ENCODE assay signal across 8 cellular contexts in genomic region chr5:159965031-159965837, GRCh38. TPM values are rescaled to one million over a fixed set of nuclear protein-coding genes. Genes with fewer than 3 reads are reported as not detected.
DNase-seq lines count a peak whose midpoint lies in the region; ATAC-seq and TF ChIP-seq lines count a peak whose summit lies in the region.

No MANE protein-coding gene starts in this region.

- H3K9me3 Mint-ChIP-seq in type B pancreatic cell: no peaks in the 10 kb centered on the region

- peaks cover 5% of the 10 kb centered on the region for H3F3A ChIP-seq in GM23248 (ENCODE audit: insufficient read depth)

- peak; percentile 90 for DNase-seq in AG20443 (ENCODE audit: low spot score)
- peak; percentile 80 for DNase-seq in GM23248
- peak; percentile 55 for DNase-seq in RKO (ENCODE audit: low spot score)
- peak; percentile 62 for DNase-seq in dedifferentiated amniotic fluid mesenchymal stem cell (ENCODE audit: extremely low spot score)
- peak; percentile 47 for DNase-seq in lung (ENCODE audit: low spot score)
- no peak for DNase-seq in type B pancreatic cell (ENCODE audit: extremely low spot score, unreplicated experiment)
- DNase-seq in DMS153 treated with DMSO at 0.1 percent for 48 hours (lab: John Stamatoyannopoulos, UW; ENCODE audit: unreplicated experiment): no peak

- H3K4me3 ChIP-seq in GM23248: no peak overlapping the region
- no peak overlapping the region for H3K4me3 ChIP-seq in lung

- no peaks in the 10 kb centered on the region for H3K9me2 ChIP-seq in GM23248 (ENCODE audit: insufficient read depth)

- ATAC-seq in lung (ENCODE audit: insufficient read depth, low FRiP score): no peak
- ATAC-seq in HG03565 (IDR thresholded peaks at IDR 0.05; ENCODE audit: unreplicated experiment): no peak

- no peak overlapping the region for H3K4me2 ChIP-seq in GM23248 (ENCODE audit: unreplicated experiment)

- H3K4me1 ChIP-seq in GM23248 (ENCODE audit: insufficient read depth) (peaks cover 8% of the 10 kb centered on the region), lung (ENCODE audit: control insufficient read depth in 2 of 2, insufficient read depth in 2 of 2, low read length in 2 of 2) (no peaks in the 10 kb centered on the region)

- H3K36me3 Mint-ChIP-seq in type B pancreatic cell: no peaks in the 10 kb centered on the region

- no peak overlapping the region for H3K27ac ChIP-seq in GM23248
- no peak overlapping the region for H3K27ac ChIP-seq in lung (ENCODE audit: low read depth in 1 of 2, low read length in 1 of 2)

- H3K9me3 ChIP-seq in GM23248 (ENCODE audit: low read depth) (no peaks in the 10 kb centered on the region), lung (ENCODE audit: control insufficient read depth in 2 of 2, insufficient read depth in 1 of 2, low read length in 1 of 2) (no peaks in the 10 kb centered on the region)

- in situ Hi-C loops in GM23248 (cut with MboI): loop anchor here (10.0 kb wide), 1 partner anchor 520 kb away; no protein-coding TSS in a partner anchor

- H3K36me3 ChIP-seq in GM23248 (ENCODE audit: low read depth) (no peaks in the 10 kb centered on the region), lung (ENCODE audit: control insufficient read depth in 2 of 2, insufficient read depth in 2 of 2, low read length in 2 of 2) (no peaks in the 10 kb centered on the region)

- WGBS in GM23248 (ENCODE audit: low coverage in 1 of 2, low lambda C conversion rate in 2 of 2, missing lambda C conversion rate in 2 of 2), 2 experiments: 50 to 51% methylated on average over 12 of the region's 12 CpGs
- WGBS in lung, 2 donors: 35 to 37% methylated on average over 12 of the region's 12 CpGs

- peaks cover 44% of the 10 kb centered on the region for H3K27me3 Mint-ChIP-seq in type B pancreatic cell

- no peaks in the 10 kb centered on the region for H4K20me1 ChIP-seq in GM23248 (ENCODE audit: insufficient read depth)

- H3K4me1 Mint-ChIP-seq in type B pancreatic cell (ENCODE audit: unreplicated experiment): no peaks in the 10 kb centered on the region

- H3K27ac Mint-ChIP-seq in type B pancreatic cell: no peak overlapping the region

- no peak overlapping the region for H3K9ac ChIP-seq in GM23248

- no peak overlapping the region for H3K4me3 Mint-ChIP-seq in type B pancreatic cell

- H3K79me2 ChIP-seq in GM23248 (ENCODE audit: insufficient read depth): no peaks in the 10 kb centered on the region

- H2AFZ ChIP-seq in GM23248: no peak overlapping the region

- H3K27me3 ChIP-seq in GM23248 (replicated peaks; ENCODE audit: insufficient read depth) (no peaks in the 10 kb centered on the region), lung (ENCODE audit: control insufficient read depth, insufficient read depth) (no peaks in the 10 kb centered on the region)

- TF ChIP-seq CTCF in lung (IDR thresholded peaks at IDR 0.05; ENCODE audit: control extremely low read depth, extremely low read depth) (peak; percentile 17), type B pancreatic cell (conservative IDR thresholded peaks at IDR 0.05) (peak; percentile 79)

RNA-seq across cellular contexts. Expression of gene TTC1, which starts 43.7 kb away (rescaled TPM):
- total RNA-seq in GM23248 (2014; rRNA removed; shearing (Covaris generic)): 39.9 and 46.8 TPM in 2 replicates
- polyA plus RNA-seq in GM23248 (2016; fragmentation: Nextera tagmentation; extraction: Ambion mirVana) (67.5 and 67.7 TPM in 2 replicates), lung (10 to 100 TPM; 43.8 to 47.5 TPM)
- total RNA-seq in lung (10 to 100 TPM; 37.3 to 42.5 TPM), type B pancreatic cell (ENCODE audit: low replicate concordance) (34.6 and 43.1 TPM in 2 replicates)

RNA-seq across cellular contexts. Expression of gene ADRA1B, which starts 49.0 kb away (rescaled TPM):
- 0.32 and 0.63 TPM in 2 replicates for total RNA-seq in GM23248 (2014; rRNA removed; shearing (Covaris generic))
- polyA plus RNA-seq in GM23248 (2016; fragmentation: Nextera tagmentation; extraction: Ambion mirVana): 0.56 TPM in 1 of 2 replicates, not detected in the other
- 1 to 10 TPM; 1.5 to 6.1 TPM for total RNA-seq in lung
- 1 to 10 TPM; 1.2 to 3.2 TPM for polyA plus RNA-seq in lung
- 2.9 and 9.9 TPM in 2 replicates for total RNA-seq in type B pancreatic cell (ENCODE audit: low replicate concordance)

Comparison
In these comparisons a context has a peak if more than half of its experiments do, and no peak if none do; other contexts are left out.
1. DNase-seq: peak in AG20443 (single experiment), GM23248 (single experiment), RKO (single experiment), dedifferentiated amniotic fluid mesenchymal stem cell (single experiment) and lung (single experiment); none in type B pancreatic cell (single experiment) and DMS153 treated with DMSO at 0.1 percent for 48 hours (single experiment).